In genomic region chr2:136225950-136226835, GRCh38 we compare ENCODE assay signal across 9 cellular contexts.
A peak's percentile ranks its signal among the peaks of the same experiment; 100 is the strongest.
DNase-seq lines count a peak whose midpoint lies in the region; ATAC-seq and TF ChIP-seq lines count a peak whose summit lies in the region.
"Had no signal": no experiment of that assay in that cellular context is flagged by ENCODE, and none has a peak within 500 bp of the region (broad histone marks: within the 10 kb centered on the region; RNA-seq: fewer than 3 reads in every experiment).

No MANE protein-coding gene starts in this region.

- peak; percentile 24 to 55 for ATAC-seq in CD4-positive, CD25-positive, alpha-beta regulatory T cell (ENCODE audit: low read depth in 2 of 2)
- ATAC-seq in GM19452 (IDR thresholded peaks at IDR 0.05; ENCODE audit: unreplicated experiment) (peak; percentile 85), left ventricle myocardium superior (no peak), GM21526 (IDR thresholded peaks at IDR 0.05; ENCODE audit: low FRiP score, unreplicated experiment) (no peak)
- ATAC-seq in central memory CD8-positive, alpha-beta T cell (replicated peaks; ENCODE audit: extremely low read depth, poor library complexity, severe bottlenecking) = peak; percentile 94
- ATAC-seq: left lobe of liver had no signal

- peaks cover 0 to 4% (median 0%) of the 10 kb centered on the region in 7 donors for H3K9me3 Mint-ChIP-seq in CD4-positive, CD25-positive, alpha-beta regulatory T cell
- H3K9me3 Mint-ChIP-seq in IgD-negative memory B cell = peaks cover 5 to 9% (median 8%) of the 10 kb centered on the region in 3 donors
- no peaks in the 10 kb centered on the region for H3K9me3 Mint-ChIP-seq in central memory CD8-positive, alpha-beta T cell

- H3K4me3 Mint-ChIP-seq in CD4-positive, CD25-positive, alpha-beta regulatory T cell = no peak overlapping the region
- peak overlapping the region; percentile 8 to 68 (median 22) for H3K4me3 Mint-ChIP-seq in IgD-negative memory B cell
- peak overlapping the region; percentile 51 for H3K4me3 Mint-ChIP-seq in central memory CD8-positive, alpha-beta T cell

- TF ChIP-seq POLR2A in testis (IDR thresholded peaks at IDR 0.05) = no peak

- DNase-seq in CD4-positive, CD25-positive, alpha-beta regulatory T cell = peak in 1 of 3 donors; percentile 13
- peak; percentile 53 to 79 for DNase-seq in central memory CD8-positive, alpha-beta T cell (ENCODE audit: low spot score in 2 of 2)
- no peak for DNase-seq in testis
- DNase-seq in left ventricle myocardium superior = no peak
- DNase-seq in midbrain (lab: John Stamatoyannopoulos, UW) = no peak

- no peaks in the 10 kb centered on the region for H3K4me1 ChIP-seq in CD4-positive, CD25-positive, alpha-beta regulatory T cell (ENCODE audit: control insufficient read depth, insufficient read depth, low read length, poor library complexity, severe bottlenecking)
- H3K4me1 ChIP-seq in testis = no peaks in the 10 kb centered on the region

- no peak for TF ChIP-seq CTCF in testis (IDR thresholded peaks at IDR 0.05)

- WGBS in testis, 2 donors = 63% methylated on average over 7 of the region's 7 CpGs

- H3K4me3 ChIP-seq in CD4-positive, CD25-positive, alpha-beta regulatory T cell (ENCODE audit: low read depth, low read length) = no peak overlapping the region
- H3K4me3 ChIP-seq in testis = no peak overlapping the region

- H3K36me3 ChIP-seq in CD4-positive, CD25-positive, alpha-beta regulatory T cell (ENCODE audit: control insufficient read depth, insufficient read depth, low read length) = no peaks in the 10 kb centered on the region
- H3K36me3 ChIP-seq in testis (ENCODE audit: low read depth, missing control alignments) = no peaks in the 10 kb centered on the region

- H3K27me3 ChIP-seq in CD4-positive, CD25-positive, alpha-beta regulatory T cell (ENCODE audit: control insufficient read depth, insufficient read depth, low read length) = no peaks in the 10 kb centered on the region
- no peaks in the 10 kb centered on the region for H3K27me3 ChIP-seq in testis

- no peaks in the 10 kb centered on the region for H3K9me3 ChIP-seq in CD4-positive, CD25-positive, alpha-beta regulatory T cell (ENCODE audit: control insufficient read depth in 2 of 2, low read length in 2 of 2)
- no peaks in the 10 kb centered on the region for H3K9me3 ChIP-seq in testis

- no peaks in the 10 kb centered on the region for H3K36me3 Mint-ChIP-seq in CD4-positive, CD25-positive, alpha-beta regulatory T cell
- peaks cover 4% of the 10 kb centered on the region for H3K36me3 Mint-ChIP-seq in IgD-negative memory B cell
- peaks cover 8% of the 10 kb centered on the region for H3K36me3 Mint-ChIP-seq in central memory CD8-positive, alpha-beta T cell (ENCODE audit: insufficient read depth)

- H3K27me3 Mint-ChIP-seq in CD4-positive, CD25-positive, alpha-beta regulatory T cell = peaks cover 10% of the 10 kb centered on the region
- no peaks in the 10 kb centered on the region for H3K27me3 Mint-ChIP-seq in IgD-negative memory B cell
- no peaks in the 10 kb centered on the region for H3K27me3 Mint-ChIP-seq in central memory CD8-positive, alpha-beta T cell

- H3K27ac Mint-ChIP-seq in CD4-positive, CD25-positive, alpha-beta regulatory T cell = peak overlapping the region; percentile 74 to 82 (median 79)
- H3K27ac Mint-ChIP-seq in IgD-negative memory B cell = peak overlapping the region; percentile 92 to 99 (median 93)
- H3K27ac Mint-ChIP-seq in central memory CD8-positive, alpha-beta T cell (ENCODE audit: low read depth) = peak overlapping the region; percentile 97

- peaks cover 0 to 8% (median 6%) of the 10 kb centered on the region in 4 donors for H3K4me1 Mint-ChIP-seq in CD4-positive, CD25-positive, alpha-beta regulatory T cell
- H3K4me1 Mint-ChIP-seq in IgD-negative memory B cell = peaks cover 22 to 37% (median 33%) of the 10 kb centered on the region in 3 donors
- peaks cover 32% of the 10 kb centered on the region for H3K4me1 Mint-ChIP-seq in central memory CD8-positive, alpha-beta T cell

- H3K27ac ChIP-seq in CD4-positive, CD25-positive, alpha-beta regulatory T cell (ENCODE audit: insufficient read depth, low read length, poor library complexity, severe bottlenecking) = no peak overlapping the region
- no peak overlapping the region for H3K27ac ChIP-seq in testis

- intact Hi-C loops in testis (cut with DNase I; ENCODE audit: low total_unique reads) = no loop called here
- intact Hi-C loops in left ventricle myocardium superior (cut with micrococcal nuclease) = no loop called here

Comparison
In these comparisons a context has a peak if more than half of its experiments do, and no peak if none do; other contexts are left out.
1. ATAC-seq: peak in CD4-positive, CD25-positive, alpha-beta regulatory T cell (2 of 2), GM19452 (single experiment) and central memory CD8-positive, alpha-beta T cell (single experiment); none in left ventricle myocardium superior (single experiment) and GM21526 (single experiment).
2. DNase-seq: peak in central memory CD8-positive, alpha-beta T cell (2 of 2); none in testis (single experiment), left ventricle myocardium superior (single experiment) and midbrain (single experiment).
3. H3K4me3 Mint-ChIP-seq: peak in IgD-negative memory B cell (4 of 4) and central memory CD8-positive, alpha-beta T cell (single experiment); none in CD4-positive, CD25-positive, alpha-beta regulatory T cell (0 of 4).
4. Peak in every context shown above with its lines, with median percentiles within 50 percentile points of each other: H3K27ac Mint-ChIP-seq.